In genomic region chr1:24778141-24778540, GRCh38 we compare ENCODE assay signal across 17 cellular contexts.
"Had no signal": no experiment of that assay in that cellular context is flagged by ENCODE, and none has a peak within 500 bp of the region (broad histone marks: within the 10 kb centered on the region; RNA-seq: fewer than 3 reads in every experiment).

No MANE protein-coding gene starts in this region.

- DNase-seq: effector memory CD4-positive, alpha-beta T cell; gastrocnemius medialis; heart right ventricle; hypothalamus; mammary epithelial cell; naive thymus-derived CD4-positive, alpha-beta T cell; posterior cingulate gyrus; small intestine; stimulated activated CD4-positive, alpha-beta T cell treated with anti-CD3 and anti-CD28 coated beads, Interleukin-2, amount 100 ng/mL, for 48 hours; stimulated activated naive CD8-positive, alpha-beta T cell treated with anti-CD3 and anti-CD28 coated beads, Interleukin-15, Interleukin-2, amounts not matched to agents 100 U/mL and 50 U/mL, for 24 hours; thyroid gland; upper lobe of right lung had no signal

- H3K4me3 ChIP-seq: gastrocnemius medialis, heart right ventricle, suprapubic skin, thyroid gland, upper lobe of right lung, vagina had no signal

- H3K36me3 ChIP-seq: gastrocnemius medialis, suprapubic skin, thyroid gland, upper lobe of right lung, vagina had no signal

- H3K4me1 ChIP-seq: thyroid gland had no signal

- ATAC-seq: esophagus mucosa; gastrocnemius medialis; heart right ventricle; left lobe of liver; naive thymus-derived CD4-positive, alpha-beta T cell; stimulated activated effector memory CD8-positive, alpha-beta T cell treated with anti-CD3 and anti-CD28 coated beads, Interleukin-12 subunit alpha, Interleukin-12 subunit beta, amount 100 ng/mL, for 72 hours; stimulated activated naive CD8-positive, alpha-beta T cell treated with anti-CD3 and anti-CD28 coated beads, Interleukin-15, Interleukin-2, amounts not matched to agents 100 U/mL and 50 U/mL, for 24 hours; upper lobe of right lung had no signal

- H3K27me3 ChIP-seq: gastrocnemius medialis, heart right ventricle, suprapubic skin, thyroid gland, upper lobe of right lung, vagina had no signal

- H3K27ac ChIP-seq: suprapubic skin, thyroid gland, upper lobe of right lung, vagina had no signal

- H3K9me3 ChIP-seq: gastrocnemius medialis, heart right ventricle, suprapubic skin, thyroid gland, upper lobe of right lung, vagina had no signal
